In genomic region chr6:106704327-106704726, GRCh38 we compare ENCODE assay signal across 19 cellular contexts.
"Had no signal": no experiment of that assay in that cellular context is flagged by ENCODE, and none has a peak within 500 bp of the region (broad histone marks: within the 10 kb centered on the region; RNA-seq: fewer than 3 reads in every experiment).

No MANE protein-coding gene starts in this region.

- H3K4me1 ChIP-seq: esophagus muscularis mucosa, gastrocnemius medialis had no signal

- ATAC-seq: gastrocnemius medialis; natural killer cell treated with Interleukin-12 subunit alpha and Interleukin-12 subunit beta and Interleukin-15 and Interleukin-18, amount 100 ng/mL, for 72 hours; right cardiac atrium had no signal

- H3K27me3 ChIP-seq: gastrocnemius medialis, neural progenitor cell, ovary, stomach, transverse colon had no signal

- FAIRE-seq: endometrium had no signal

- H3K4me2 ChIP-seq: neural progenitor cell had no signal

- DNase-seq: effector memory CD4-positive, alpha-beta T cell; gastrocnemius medialis; islet precursor cell; nucleus accumbens; ovary; right cardiac atrium; stimulated activated CD4-positive, alpha-beta T cell treated with anti-CD3 and anti-CD28 coated beads, Interleukin-15, amount 100 ng/mL, for 24 hours; stimulated activated CD4-positive, alpha-beta T cell treated with anti-CD3 and anti-CD28 coated beads, Interleukin-1b, Interleukin-23, amount 100 ng/mL, for 48 hours; stimulated activated CD4-positive, alpha-beta T cell treated with anti-CD3 and anti-CD28 coated beads, Interleukin-4, amount 100 ng/mL, for 24 hours; stimulated activated naive CD4-positive, alpha-beta T cell; stomach; substantia nigra; transverse colon had no signal

- H3K27ac ChIP-seq: esophagus muscularis mucosa, gastrocnemius medialis, neural progenitor cell, ovary, thoracic aorta, transverse colon had no signal

- H2AFZ ChIP-seq: neural progenitor cell had no signal

- H3K36me3 Mint-ChIP-seq: natural killer cell treated with Interleukin-12 subunit alpha and Interleukin-12 subunit beta and Interleukin-15 and Interleukin-18, amount 100 ng/mL, for 72 hours; neural progenitor cell had no signal

- H3K9me3 ChIP-seq: esophagus muscularis mucosa, gastrocnemius medialis, ovary, thoracic aorta had no signal

- H3K27ac Mint-ChIP-seq: mesothelial cell of epicardium; natural killer cell treated with Interleukin-12 subunit alpha and Interleukin-12 subunit beta and Interleukin-15 and Interleukin-18, amount 100 ng/mL, for 72 hours; neural progenitor cell had no signal

- H3K36me3 ChIP-seq: esophagus muscularis mucosa, gastrocnemius medialis, neural progenitor cell, ovary, stomach, thoracic aorta, transverse colon had no signal

- H3K9ac ChIP-seq: neural progenitor cell had no signal

- H3K9me3 Mint-ChIP-seq: natural killer cell treated with Interleukin-12 subunit alpha and Interleukin-12 subunit beta and Interleukin-15 and Interleukin-18, amount 100 ng/mL, for 72 hours had no signal

- H3K4me3 Mint-ChIP-seq: mesothelial cell of epicardium; natural killer cell treated with Interleukin-12 subunit alpha and Interleukin-12 subunit beta and Interleukin-15 and Interleukin-18, amount 100 ng/mL, for 72 hours; neural progenitor cell had no signal

- H3K4me3 ChIP-seq: esophagus muscularis mucosa, gastrocnemius medialis, neural progenitor cell, ovary, stomach, thoracic aorta, transverse colon had no signal
